7 cellular contexts compared by ENCODE assay signal in genomic region chr15:58043192-58043903, GRCh38. TPM values are rescaled to one million over a fixed set of nuclear protein-coding genes. Genes with fewer than 3 reads are reported as not detected.
DNase-seq lines count a peak whose midpoint lies in the region; ATAC-seq and TF ChIP-seq lines count a peak whose summit lies in the region.

No MANE protein-coding gene starts in this region.

- intact Hi-C loops in spleen (cut with DNase I; ENCODE audit: low total_unique reads) = loop anchor here (10.0 kb wide), 1 partner anchor 141 kb away; no protein-coding TSS in a partner anchor

- CTCF ChIA-PET in activated CD8-positive, alpha-beta memory T cell treated with anti-CD3 and anti-CD28 coated beads, Interleukin-2, amount 10 ng/mL, durations not matched to agents 7 days and 5 days (lab: Charles Lee) = interaction anchor here (1.0 to 2.4 kb wide), 2 partner anchors 9 to 27 kb away, joined by 3 to 9 read pairs; no protein-coding TSS in a partner anchor

- 20 to 33% (median 22%) methylated on average over 5 of the region's 5 CpGs for WGBS in spleen, 5 donors

- no peak overlapping the region for H3K4me3 Mint-ChIP-seq in activated CD8-positive, alpha-beta memory T cell treated with anti-CD3 and anti-CD28 coated beads, Interleukin-2, amount 10 ng/mL, durations not matched to agents 7 days and 5 days

- no peaks in the 10 kb centered on the region for H3K36me3 Mint-ChIP-seq in activated CD8-positive, alpha-beta memory T cell treated with anti-CD3 and anti-CD28 coated beads, Interleukin-2, amount 10 ng/mL, durations not matched to agents 7 days and 5 days

- H3K27me3 ChIP-seq in GM06990 (replicated peaks; ENCODE audit: control insufficient read depth, insufficient read depth, low read length) = no peaks in the 10 kb centered on the region
- peaks cover 0 to 8% (median 0%) of the 10 kb centered on the region in 7 donors for H3K27me3 ChIP-seq in spleen (replicated peaks in 1 of 7)

- DNase-seq in GM06990 (ENCODE audit: extremely low read depth, insufficient read length) (no peak), NAMALWA (ENCODE audit: low spot score) (peak; percentile 77), glomerular visceral epithelial cell (ENCODE audit: extremely low spot score) (peak; percentile 9), spleen (no peak), HuH-7.5 (ENCODE audit: low spot score) (no peak)
- peak; percentile 48 for DNase-seq in activated CD8-positive, alpha-beta memory T cell treated with anti-CD3 and anti-CD28 coated beads, Interleukin-2, amount 10 ng/mL, durations not matched to agents 7 days and 5 days

- peaks cover 0 to 2% (median 0%) of the 10 kb centered on the region in 6 donors for H3K4me1 ChIP-seq in spleen

- H3K36me3 ChIP-seq in GM06990 (ENCODE audit: control insufficient read depth, insufficient read depth, low read length) (no peaks in the 10 kb centered on the region), spleen (no peaks in the 10 kb centered on the region)

- TF ChIP-seq POLR2A in spleen (IDR thresholded peaks at IDR 0.05) = no peak

- no peaks in the 10 kb centered on the region for H3K9me3 Mint-ChIP-seq in activated CD8-positive, alpha-beta memory T cell treated with anti-CD3 and anti-CD28 coated beads, Interleukin-2, amount 10 ng/mL, durations not matched to agents 7 days and 5 days (ENCODE audit: low read depth)

- H3K9me3 ChIP-seq in spleen = no peaks in the 10 kb centered on the region

- H3K4me1 Mint-ChIP-seq in activated CD8-positive, alpha-beta memory T cell treated with anti-CD3 and anti-CD28 coated beads, Interleukin-2, amount 10 ng/mL, durations not matched to agents 7 days and 5 days = no peaks in the 10 kb centered on the region

- H3K4me3 ChIP-seq in GM06990 (replicated peaks; ENCODE audit: low read depth, low read length) (no peak overlapping the region), spleen (no peak overlapping the region)

- no peak for ATAC-seq in activated CD8-positive, alpha-beta memory T cell treated with anti-CD3 and anti-CD28 coated beads, Interleukin-2, amount 10 ng/mL, durations not matched to agents 7 days and 5 days
- ATAC-seq in activated CD4-positive, CD25-positive, alpha-beta regulatory T cell treated with anti-CD3 and anti-CD28 coated beads, Interleukin-2, amount 50 U/mL, for 24 hours = no peak

- no peak overlapping the region for H3K27ac ChIP-seq in spleen

- H3K27me3 Mint-ChIP-seq in activated CD8-positive, alpha-beta memory T cell treated with anti-CD3 and anti-CD28 coated beads, Interleukin-2, amount 10 ng/mL, durations not matched to agents 7 days and 5 days = peaks cover 55% of the 10 kb centered on the region

- no peak overlapping the region for H3K27ac Mint-ChIP-seq in activated CD8-positive, alpha-beta memory T cell treated with anti-CD3 and anti-CD28 coated beads, Interleukin-2, amount 10 ng/mL, durations not matched to agents 7 days and 5 days

- TF ChIP-seq CTCF in GM06990 (IDR thresholded peaks at IDR 0.05; ENCODE audit: insufficient read depth, low read length, poor library complexity, severe bottlenecking) (peak; percentile 89), spleen (IDR thresholded peaks at IDR 0.05 in 8 of 11, conservative IDR thresholded peaks at IDR 0.05 in 3 of 11) (peak in 10 of 11 experiments; percentile 25 to 77 (median 56))

RNA-seq across cellular contexts. Expression of gene ALDH1A2, which starts 22.2 kb away (rescaled TPM):
- total RNA-seq in activated CD8-positive, alpha-beta memory T cell treated with anti-CD3 and anti-CD28 coated beads, Interleukin-2, amount 10 ng/mL, durations not matched to agents 7 days and 5 days = 1 to 10 TPM in 1 of 2 experiments, under 1 TPM in 1; 0.82 to 1.5 TPM
- 10 to 100 TPM in 3 of 7 donors, 1 to 10 TPM in 4; 4.3 to 20.3 (median 7.5) TPM for total RNA-seq in spleen
- polyA plus RNA-seq in spleen = 1 to 10 TPM in 1 of 3 donors, under 1 TPM in 2; 0.26 to 1.3 (median 0.33) TPM

Comparison
In these comparisons a context has a peak if more than half of its experiments do, and no peak if none do; other contexts are left out.
1. DNase-seq: peak in NAMALWA (single experiment), activated CD8-positive, alpha-beta memory T cell treated with anti-CD3 and anti-CD28 coated beads, Interleukin-2, amount 10 ng/mL, durations not matched to agents 7 days and 5 days (single experiment) and glomerular visceral epithelial cell (single experiment); none in GM06990 (single experiment), spleen (single experiment) and HuH-7.5 (single experiment).